29 cellular contexts compared by ENCODE assay signal in genomic region chr18:59239627-59240026, GRCh38. TPM values are rescaled to one million over a fixed set of nuclear protein-coding genes. Genes with fewer than 3 reads are reported as not detected.
DNase-seq lines count a peak whose midpoint lies in the region; ATAC-seq, FAIRE-seq and TF ChIP-seq lines count a peak whose summit lies in the region.
"Had no signal": no experiment of that assay in that cellular context is flagged by ENCODE, and none has a peak within 500 bp of the region (broad histone marks: within the 10 kb centered on the region; RNA-seq: fewer than 3 reads in every experiment).

No MANE protein-coding gene starts in this region.

- in situ Hi-C loops in K562 (cut with MboI): no loop called here
- in situ Hi-C loops in KBM-7 (cut with MboI; ENCODE audit: low pct_unique_long_range_greater_than_20kb, low sequenced_read_pairs): no loop called here

- H3K4me1 ChIP-seq in K562 (replicated peaks in 1 of 2; ENCODE audit: control insufficient read depth in 2 of 2, insufficient read depth in 2 of 2, low read length in 2 of 2): no peaks in the 10 kb centered on the region; a peak in 1 of 5 replicates
- H3K4me1 ChIP-seq: BE2C, BLaER1 had no signal

- intact Hi-C loops in K562 (cut with micrococcal nuclease): loop anchor here (10.0 kb wide), 1 partner anchor 585 kb away; no protein-coding TSS in a partner anchor

- no peak overlapping the region for H3K27ac ChIP-seq in K562 (ENCODE audit: extremely low read depth, low read depth, low read length)
- H3K27ac ChIP-seq: BLaER1 had no signal

- DNase-seq in NCI-H226: peak; percentile 2
- peak; percentile 30 for DNase-seq in OCI-M1 (lab: John Stamatoyannopoulos, UW)
- peak in 2 of 4 experiments; percentile 6 to 9 for DNase-seq in K562 (ENCODE audit: extremely low read depth in 1 of 4, low spot score in 3 of 4)
- DNase-seq in KBM-7: no peak
- DNase-seq in activated CD8-positive, alpha-beta memory T cell treated with anti-CD3 and anti-CD28 coated beads, Interleukin-2, amount 50 U/mL, for 48 hours: no peak
- DNase-seq: 8988T; ACHN; BE2C; C1 segment of cervical spinal cord; CD4-positive, alpha-beta memory T cell; CD4-positive, CD25-positive, alpha-beta regulatory T cell; CD8-positive, alpha-beta memory T cell; COR-L47; DMS153; DMS53; DMS79; DND-41; EL; GDM1 had no signal

- H4K20me1 ChIP-seq in K562 (replicated peaks; ENCODE audit: control insufficient read depth, insufficient read depth, low read length): no peaks in the 10 kb centered on the region; the same call in 1 of the 2 replicates
- H4K20me1 ChIP-seq: BLaER1 had no signal

- no peak for TF ChIP-seq EP300 in K562 (IDR thresholded peaks at IDR 0.05; ENCODE audit: low read length)

- H3K4me2 ChIP-seq in K562 (ENCODE audit: insufficient read depth, low read length): no peak overlapping the region
- H3K4me2 ChIP-seq: BLaER1 had no signal

- no peak overlapping the region for H3K9ac ChIP-seq in K562 (ENCODE audit: insufficient read depth in 1 of 2, low read depth in 2 of 2, low read length in 2 of 2)
- H3K9ac ChIP-seq: BLaER1 had no signal

- no peak for ATAC-seq in K562
- ATAC-seq in GM21447 (IDR thresholded peaks at IDR 0.05; ENCODE audit: unreplicated experiment): no peak
- ATAC-seq: GM12878 had no signal

- TF ChIP-seq POLR2A in K562 (conservative IDR thresholded peaks at IDR 0.05): no peak

- H3K79me2 ChIP-seq in K562 (ENCODE audit: control insufficient read depth, insufficient read depth, low read length): no peaks in the 10 kb centered on the region

- no peak overlapping the region for H2AFZ ChIP-seq in K562 (ENCODE audit: low read depth, low read length)

- H3K27me3 ChIP-seq in K562 (ENCODE audit: control insufficient read depth in 2 of 2, insufficient read depth in 2 of 2, low read length in 2 of 2): no peaks in the 10 kb centered on the region
- H3K27me3 ChIP-seq: BE2C, BLaER1 had no signal

- no peak for FAIRE-seq in K562 (lab: Jason Lieb, UNC)
- FAIRE-seq: A204.1, GM12878, GM12892, GM18507 had no signal

- WGBS in K562 (ENCODE audit: insufficient coverage, low coverage, missing lambda C conversion rate): 3% methylated on average over 5 of the region's 5 CpGs

- H3K36me3 ChIP-seq in K562 (ENCODE audit: control insufficient read depth, insufficient read depth, low read length): no peaks in the 10 kb centered on the region
- H3K36me3 ChIP-seq: BE2C, BLaER1 had no signal

- TF ChIP-seq RAD21 in K562 (CRISPR knock-in tag; conservative IDR thresholded peaks at IDR 0.05 in 1 of 2, IDR thresholded peaks at IDR 0.05 in 1 of 2): no peak

- CTCF ChIA-PET in K562 (lab: Yijun Ruan, JAX; ENCODE audit: low intra/inter-chr PET ratio): no interaction called here

- no peaks in the 10 kb centered on the region for H3K9me1 ChIP-seq in K562 (ENCODE audit: control insufficient read depth, insufficient read depth, low read length)

- H3K9me3 ChIP-seq in K562 (replicated peaks; ENCODE audit: control insufficient read depth, insufficient read depth, low read depth, low read length): no peaks in the 10 kb centered on the region
- H3K9me3 ChIP-seq: BE2C, BLaER1 had no signal

- no TSS peak for BruUV-seq in K562 (replicated peaks; lab: Mats Ljungman, UMichigan)

- H3K4me3 ChIP-seq in K562: no peak overlapping the region
- H3K4me3 ChIP-seq: BLaER1, GM12878 had no signal

- POLR2A ChIA-PET in K562 (lab: Yijun Ruan, JAX): no interaction called here

- TF ChIP-seq CTCF in K562 (IDR thresholded peaks at IDR 0.05 in 2 of 3, conservative IDR thresholded peaks at IDR 0.05 in 1 of 3; ENCODE audit: insufficient read depth in 2 of 3, low read depth in 1 of 3, low read length in 3 of 3): no peak

TF ChIP-seq in K562, 482 proteins besides CTCF, POLR2A, EP300 and RAD21 (continues in another document):
- TF ChIP-seq ZNF41 (CRISPR knock-in tag; conservative IDR thresholded peaks at IDR 0.05) (no peak), DDX20 (tag; IDR thresholded peaks at IDR 0.05; ENCODE audit: low read depth) (no peak), HDAC6 (IDR thresholded peaks at IDR 0.05; ENCODE audit: low read depth, low read length) (no peak), MAFG (tag; conservative IDR thresholded peaks at IDR 0.05) (0 out of 2 replicates have a peak, but pooled peaks have one; percentile 11), NCOR1 (IDR thresholded peaks at IDR 0.05) (0 out of 2 replicates have a peak, but pooled peaks have one; percentile 19), DPF2 (IDR thresholded peaks at IDR 0.05) (no peak), RFX7 (CRISPR knock-in tag; IDR thresholded peaks at IDR 0.05) (no peak), ZNF384 (IDR thresholded peaks at IDR 0.05; ENCODE audit: low read depth, low read length) (no peak), ZNF778 (CRISPR knock-in tag; IDR thresholded peaks at IDR 0.05) (no peak), ARID2 (IDR thresholded peaks at IDR 0.05) (no peak), U2AF1 (optimal IDR thresholded peaks at IDR 0.05; ENCODE audit: low read depth, low read length) (no peak), MBD2 (IDR thresholded peaks at IDR 0.05; ENCODE audit: borderline replicate concordance, low read depth) (no peak), HCFC1 (IDR thresholded peaks at IDR 0.05; ENCODE audit: low read depth, low read length) (no peak), NFE2L1 (tag; IDR thresholded peaks at IDR 0.05; ENCODE audit: borderline replicate concordance, low read depth) (no peak), TCF3 (CRISPR knock-in tag; IDR thresholded peaks at IDR 0.05) (peak; percentile 54)
- TF ChIP-seq, protein P1, sequence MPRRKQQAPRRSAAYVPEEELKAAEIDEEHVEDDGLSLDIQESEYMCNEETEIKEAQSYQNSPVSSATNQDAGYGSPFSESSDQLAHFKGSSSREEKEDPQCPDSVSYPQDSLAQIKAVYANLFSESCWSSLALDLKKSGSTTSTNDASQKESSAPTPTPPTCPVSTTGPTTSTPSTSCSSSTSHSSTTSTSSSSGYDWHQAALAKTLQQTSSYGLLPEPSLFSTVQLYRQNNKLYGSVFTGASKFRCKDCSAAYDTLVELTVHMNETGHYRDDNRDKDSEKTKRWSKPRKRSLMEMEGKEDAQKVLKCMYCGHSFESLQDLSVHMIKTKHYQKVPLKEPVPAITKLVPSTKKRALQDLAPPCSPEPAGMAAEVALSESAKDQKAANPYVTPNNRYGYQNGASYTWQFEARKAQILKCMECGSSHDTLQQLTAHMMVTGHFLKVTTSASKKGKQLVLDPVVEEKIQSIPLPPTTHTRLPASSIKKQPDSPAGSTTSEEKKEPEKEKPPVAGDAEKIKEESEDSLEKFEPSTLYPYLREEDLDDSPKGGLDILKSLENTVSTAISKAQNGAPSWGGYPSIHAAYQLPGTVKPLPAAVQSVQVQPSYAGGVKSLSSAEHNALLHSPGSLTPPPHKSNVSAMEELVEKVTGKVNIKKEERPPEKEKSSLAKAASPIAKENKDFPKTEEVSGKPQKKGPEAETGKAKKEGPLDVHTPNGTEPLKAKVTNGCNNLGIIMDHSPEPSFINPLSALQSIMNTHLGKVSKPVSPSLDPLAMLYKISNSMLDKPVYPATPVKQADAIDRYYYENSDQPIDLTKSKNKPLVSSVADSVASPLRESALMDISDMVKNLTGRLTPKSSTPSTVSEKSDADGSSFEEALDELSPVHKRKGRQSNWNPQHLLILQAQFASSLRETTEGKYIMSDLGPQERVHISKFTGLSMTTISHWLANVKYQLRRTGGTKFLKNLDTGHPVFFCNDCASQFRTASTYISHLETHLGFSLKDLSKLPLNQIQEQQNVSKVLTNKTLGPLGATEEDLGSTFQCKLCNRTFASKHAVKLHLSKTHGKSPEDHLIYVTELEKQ (CRISPR knock-in tag; IDR thresholded peaks at IDR 0.05): no peak

RNA-seq across cellular contexts. Expression of gene GRP, which starts 19.7 kb away (rescaled TPM):
- total RNA-seq in K562 (2011; cell fraction: chromatin; rRNA removed; ENCODE audit: low replicate concordance): not detected in 2 replicates
- not detected in 2 replicates for total RNA-seq in K562 (2011; cell fraction: nucleolus; rRNA removed)
- total RNA-seq in K562 (2011; cell fraction: nucleoplasm; rRNA removed): not detected in 2 replicates
- total RNA-seq in K562 (2014; rRNA removed) (not detected in 2 replicates), K562 (2014; rRNA removed; fragmentation: Illumina TruSeq; extraction: Trizol) (not detected in 2 replicates), K562 (2015; rRNA removed; fragmentation: Illumina TruSeq; extraction: Trizol) (not detected in 2 replicates), K562 (2021) (not detected in 2 replicates)
- polyA plus RNA-seq in K562 (2011; rRNA removed) (not detected in 2 replicates), K562 (2014; fragmentation: Illumina TruSeq; extraction: Trizol) (not detected in 2 replicates), K562 (2014; fragmentation: Nextera tagmentation; extraction: Ambion mirVana) (under 1 TPM in 1 of 2 experiments, not detected in 1; 0.07 TPM), K562 (2014; rRNA removed) (not detected in 2 replicates)
- not detected in 2 replicates for polyA plus RNA-seq in K562 (2011; cell fraction: cytosol; rRNA removed)
- polyA plus RNA-seq in K562 (2011; cell fraction: nucleus; rRNA removed): not detected in 2 replicates
- polyA plus RNA-seq in K562 (2012): 0.25 TPM in 1 of 2 replicates, not detected in the other
- not detected in 2 replicates for polyA minus RNA-seq in K562 (2011; rRNA and poly(A)+ RNA removed)
- not detected in 2 replicates for polyA minus RNA-seq in K562 (2011; cell fraction: cytosol; rRNA and poly(A)+ RNA removed)
- polyA minus RNA-seq in K562 (2011; cell fraction: nucleus; rRNA and poly(A)+ RNA removed): not detected in 2 replicates
- total RNA-seq: CD4-positive, alpha-beta memory T cell; CD4-positive, CD25-positive, alpha-beta regulatory T cell; CD8-positive, alpha-beta memory T cell; Daoy; G401; GM12878 had no signal
- polyA plus RNA-seq: AG04450; CD14-positive monocyte; CD4-positive, alpha-beta memory T cell; CD4-positive, CD25-positive, alpha-beta regulatory T cell; CD8-positive, alpha-beta memory T cell; GM12878 had no signal

RNA-seq across cellular contexts. Expression of gene RAX, which starts 33.6 kb away (rescaled TPM):
- total RNA-seq in K562 (2011; cell fraction: chromatin; rRNA removed; ENCODE audit: low replicate concordance): not detected in 2 replicates
- total RNA-seq in K562 (2011; cell fraction: nucleolus; rRNA removed): not detected in 2 replicates
- total RNA-seq in K562 (2011; cell fraction: nucleoplasm; rRNA removed): not detected in 2 replicates
- total RNA-seq in K562 (2014; rRNA removed) (not detected in 2 replicates), K562 (2014; rRNA removed; fragmentation: Illumina TruSeq; extraction: Trizol) (not detected in 2 replicates), K562 (2015; rRNA removed; fragmentation: Illumina TruSeq; extraction: Trizol) (not detected in 2 replicates), K562 (2021) (not detected in 2 replicates)
- polyA plus RNA-seq in K562 (2011; rRNA removed) (not detected in 2 replicates), K562 (2014; fragmentation: Illumina TruSeq; extraction: Trizol) (not detected in 2 replicates), K562 (2014; fragmentation: Nextera tagmentation; extraction: Ambion mirVana) (not detected), K562 (2014; rRNA removed) (not detected in 2 replicates)
- polyA plus RNA-seq in K562 (2011; cell fraction: cytosol; rRNA removed): not detected in 2 replicates
- polyA plus RNA-seq in K562 (2011; cell fraction: nucleus; rRNA removed): not detected in 2 replicates
- polyA plus RNA-seq in K562 (2012): 0.11 TPM in 1 of 2 replicates, not detected in the other
- not detected in 2 replicates for polyA minus RNA-seq in K562 (2011; rRNA and poly(A)+ RNA removed)
- polyA minus RNA-seq in K562 (2011; cell fraction: cytosol; rRNA and poly(A)+ RNA removed): not detected in 2 replicates
- polyA minus RNA-seq in K562 (2011; cell fraction: nucleus; rRNA and poly(A)+ RNA removed): not detected in 2 replicates
- total RNA-seq: CD4-positive, alpha-beta memory T cell; CD4-positive, CD25-positive, alpha-beta regulatory T cell; CD8-positive, alpha-beta memory T cell; Daoy; G401; GM12878 had no signal
- polyA plus RNA-seq: AG04450; CD14-positive monocyte; CD4-positive, alpha-beta memory T cell; CD4-positive, CD25-positive, alpha-beta regulatory T cell; CD8-positive, alpha-beta memory T cell; GM12878 had no signal

Comparison
In these comparisons a context has a peak if more than half of its experiments do, and no peak if none do; other contexts are left out.
1. DNase-seq: peak in NCI-H226 (single experiment) and OCI-M1 (single experiment); none in KBM-7 (single experiment) and activated CD8-positive, alpha-beta memory T cell treated with anti-CD3 and anti-CD28 coated beads, Interleukin-2, amount 50 U/mL, for 48 hours (single experiment).